20 cellular contexts compared by ENCODE assay signal in genomic region chr2:48849770-48850169, GRCh38.
DNase-seq lines count a peak whose midpoint lies in the region; ATAC-seq and TF ChIP-seq lines count a peak whose summit lies in the region.
"Had no signal": no experiment of that assay in that cellular context is flagged by ENCODE, and none has a peak within 500 bp of the region (broad histone marks: within the 10 kb centered on the region; RNA-seq: fewer than 3 reads in every experiment).

No MANE protein-coding gene starts in this region.

- H3F3A ChIP-seq in GM23248 (ENCODE audit: insufficient read depth) = peaks cover 12% of the 10 kb centered on the region
- H3F3A ChIP-seq in GM23338 (replicated peaks; ENCODE audit: low read depth) = no peaks in the 10 kb centered on the region

- H3K4me2 ChIP-seq in GM23248 (ENCODE audit: unreplicated experiment) = peak overlapping the region; percentile 9
- H3K4me2 ChIP-seq in GM23338 = no peak overlapping the region

- H3K9ac ChIP-seq in GM23248 = no peak overlapping the region

- H3K36me3 ChIP-seq in GM23248 (ENCODE audit: low read depth) = no peaks in the 10 kb centered on the region
- H3K36me3 ChIP-seq in GM23338 (ENCODE audit: insufficient read depth) = no peaks in the 10 kb centered on the region
- H3K36me3 ChIP-seq: ovary, sigmoid colon had no signal

- H3K4me1 Mint-ChIP-seq in CD4-positive, alpha-beta T cell (ENCODE audit: low read depth) = no peaks in the 10 kb centered on the region
- H3K4me1 Mint-ChIP-seq in GM23338 = no peaks in the 10 kb centered on the region
- H3K4me1 Mint-ChIP-seq: activated CD4-positive, alpha-beta T cell treated with anti-CD3 and anti-CD28 coated beads, Interleukin-2, amount 10 ng/mL, durations not matched to agents 7 days and 5 days; stimulated activated naive CD8-positive, alpha-beta T cell treated with anti-CD3 and anti-CD28 coated beads, Interleukin-15, amount 100 ng/mL, for 72 hours had no signal

- H4K20me1 ChIP-seq in GM23248 (ENCODE audit: insufficient read depth) (no peaks in the 10 kb centered on the region), GM23338 (replicated peaks; ENCODE audit: insufficient read depth) (no peaks in the 10 kb centered on the region)

- CTCF ChIA-PET in CD4-positive, alpha-beta T cell (lab: Charles Lee) = no interaction called here

- H3K9me2 ChIP-seq in GM23248 (ENCODE audit: insufficient read depth) (no peaks in the 10 kb centered on the region), GM23338 (ENCODE audit: insufficient read depth) (peaks cover 19% of the 10 kb centered on the region)

- H3K4me1 ChIP-seq in GM23248 (ENCODE audit: insufficient read depth) (peaks cover 8% of the 10 kb centered on the region), GM23338 (ENCODE audit: insufficient read depth) (no peaks in the 10 kb centered on the region)

- H3K27me3 Mint-ChIP-seq in CD4-positive, alpha-beta T cell = peaks cover 4% of the 10 kb centered on the region
- no peaks in the 10 kb centered on the region for H3K27me3 Mint-ChIP-seq in GM23338 (ENCODE audit: insufficient read depth, low read depth, poor library complexity)
- H3K27me3 Mint-ChIP-seq: activated CD4-positive, alpha-beta T cell treated with anti-CD3 and anti-CD28 coated beads, Interleukin-2, amount 10 ng/mL, durations not matched to agents 7 days and 5 days; stimulated activated naive CD8-positive, alpha-beta T cell treated with anti-CD3 and anti-CD28 coated beads, Interleukin-15, amount 100 ng/mL, for 72 hours had no signal

- TF ChIP-seq CTCF in CD4-positive, alpha-beta T cell (IDR thresholded peaks at IDR 0.05) = no peak
- no peak for TF ChIP-seq CTCF in GM23338 (conservative IDR thresholded peaks at IDR 0.05; ENCODE audit: low read depth in 2 of 2)

- 34 to 35% methylated on average over 5 of the region's 5 CpGs for WGBS in GM23248 (ENCODE audit: low coverage in 1 of 2, low lambda C conversion rate in 2 of 2, missing lambda C conversion rate in 2 of 2), 2 experiments

- no peak for ATAC-seq in CD4-positive, alpha-beta T cell (ENCODE audit: poor library complexity)
- no peak for ATAC-seq in GM23338
- no peak for ATAC-seq in HG02763 (IDR thresholded peaks at IDR 0.05; ENCODE audit: unreplicated experiment)
- ATAC-seq: GM12878; stimulated activated naive CD8-positive, alpha-beta T cell treated with anti-CD3 and anti-CD28 coated beads, Interleukin-15, amount 100 ng/mL, for 72 hours had no signal

- no peak overlapping the region for H3K4me3 Mint-ChIP-seq in CD4-positive, alpha-beta T cell
- H3K4me3 Mint-ChIP-seq in GM23338 = no peak overlapping the region
- H3K4me3 Mint-ChIP-seq: activated CD4-positive, alpha-beta T cell treated with anti-CD3 and anti-CD28 coated beads, Interleukin-2, amount 10 ng/mL, durations not matched to agents 7 days and 5 days; stimulated activated naive CD8-positive, alpha-beta T cell treated with anti-CD3 and anti-CD28 coated beads, Interleukin-15, amount 100 ng/mL, for 72 hours had no signal

- in situ Hi-C loops in GM23248 (cut with MboI) = no loop called here

- intact Hi-C loops in CD4-positive, alpha-beta T cell (cut with DNase I, micrococcal nuclease) = no loop called here

- no peak overlapping the region for H3K27ac Mint-ChIP-seq in CD4-positive, alpha-beta T cell
- no peak overlapping the region for H3K27ac Mint-ChIP-seq in GM23338
- H3K27ac Mint-ChIP-seq: activated CD4-positive, alpha-beta T cell treated with anti-CD3 and anti-CD28 coated beads, Interleukin-2, amount 10 ng/mL, durations not matched to agents 7 days and 5 days; stimulated activated naive CD8-positive, alpha-beta T cell treated with anti-CD3 and anti-CD28 coated beads, Interleukin-15, amount 100 ng/mL, for 72 hours had no signal

- no peak overlapping the region for H3K27ac ChIP-seq in GM23248
- H3K27ac ChIP-seq in epithelial cell of prostate = peak overlapping the region; percentile 68
- H3K27ac ChIP-seq in CD4-positive, alpha-beta T cell (ENCODE audit: low read depth, low read length) = no peak overlapping the region
- no peak overlapping the region for H3K27ac ChIP-seq in GM23338 (ENCODE audit: low read depth)
- H3K27ac ChIP-seq: coronary artery, ovary, sigmoid colon had no signal

- no peaks in the 10 kb centered on the region for H3K9me3 ChIP-seq in GM23248 (ENCODE audit: low read depth)
- no peaks in the 10 kb centered on the region for H3K9me3 ChIP-seq in CD4-positive, alpha-beta T cell (ENCODE audit: control insufficient read depth, low read length)
- H3K9me3 ChIP-seq: ovary, sigmoid colon had no signal

- H3K27me3 ChIP-seq in GM23248 (replicated peaks; ENCODE audit: insufficient read depth) (no peaks in the 10 kb centered on the region), GM23338 (ENCODE audit: insufficient read depth) (no peaks in the 10 kb centered on the region)
- no peaks in the 10 kb centered on the region for H3K27me3 ChIP-seq in CD4-positive, alpha-beta T cell (ENCODE audit: control insufficient read depth, insufficient read depth, low read length)
- H3K27me3 ChIP-seq: ovary, sigmoid colon had no signal

- no peaks in the 10 kb centered on the region for H3K9me3 Mint-ChIP-seq in CD4-positive, alpha-beta T cell
- no peaks in the 10 kb centered on the region for H3K9me3 Mint-ChIP-seq in GM23338
- H3K9me3 Mint-ChIP-seq: activated CD4-positive, alpha-beta T cell treated with anti-CD3 and anti-CD28 coated beads, Interleukin-2, amount 10 ng/mL, durations not matched to agents 7 days and 5 days had no signal

- H3K4me3 ChIP-seq in GM23248 (no peak overlapping the region), skeletal muscle cell (ENCODE audit: low read depth, low read length) (no peak overlapping the region), GM23338 (no peak overlapping the region)
- H3K4me3 ChIP-seq: coronary artery, GM12878, ovary, sigmoid colon had no signal

- DNase-seq in GM23248 (peak; percentile 82), RPMI7951 (ENCODE audit: low read depth) (peak; percentile 9), epithelial cell of prostate (ENCODE audit: low read depth, low spot score) (peak; percentile 51), skeletal muscle cell (ENCODE audit: low read depth) (peak; percentile 4), GM23338 (ENCODE audit: low spot score) (no peak)
- no peak for DNase-seq in CD4-positive, alpha-beta T cell
- DNase-seq: activated CD4-positive, alpha-beta T cell treated with anti-CD3 and anti-CD28 coated beads, Interleukin-2, amount 10 ng/mL, durations not matched to agents 7 days and 5 days; activated CD8-positive, alpha-beta memory T cell treated with anti-CD3 and anti-CD28 coated beads, Interleukin-2, amount 50 U/mL, for 4 hours; aorta; GF-D8; NCI-H146; ovary; RPMI8226; sigmoid colon; stimulated activated CD4-positive, alpha-beta T cell treated with anti-CD3 and anti-CD28 coated beads, Interleukin-1b, Interleukin-23, amount 100 ng/mL, for 48 hours; stimulated activated naive CD8-positive, alpha-beta T cell treated with anti-CD3 and anti-CD28 coated beads, Interleukin-15, amount 100 ng/mL, for 72 hours; T-helper 1 cell had no signal

- H3K36me3 Mint-ChIP-seq in CD4-positive, alpha-beta T cell (ENCODE audit: low read depth) = no peaks in the 10 kb centered on the region
- no peaks in the 10 kb centered on the region for H3K36me3 Mint-ChIP-seq in GM23338 (ENCODE audit: low read depth)

- no peak overlapping the region for H2AFZ ChIP-seq in GM23248
- no peak overlapping the region for H2AFZ ChIP-seq in GM23338

- no peaks in the 10 kb centered on the region for H3K79me2 ChIP-seq in GM23248 (ENCODE audit: insufficient read depth)
- H3K79me2 ChIP-seq in GM23338 (replicated peaks; ENCODE audit: insufficient read depth) = no peaks in the 10 kb centered on the region

- POLR2A ChIA-PET in CD4-positive, alpha-beta T cell (lab: Charles Lee) = no interaction called here

Comparison
In these comparisons a context has a peak if more than half of its experiments do, and no peak if none do; other contexts are left out.
1. DNase-seq: peak in GM23248 (single experiment), RPMI7951 (single experiment), epithelial cell of prostate (single experiment) and skeletal muscle cell (single experiment); none in CD4-positive, alpha-beta T cell (0 of 10) and GM23338 (single experiment).